Comparison of ENCODE assay signal across 11 cellular contexts in the genomic region with DNA sequence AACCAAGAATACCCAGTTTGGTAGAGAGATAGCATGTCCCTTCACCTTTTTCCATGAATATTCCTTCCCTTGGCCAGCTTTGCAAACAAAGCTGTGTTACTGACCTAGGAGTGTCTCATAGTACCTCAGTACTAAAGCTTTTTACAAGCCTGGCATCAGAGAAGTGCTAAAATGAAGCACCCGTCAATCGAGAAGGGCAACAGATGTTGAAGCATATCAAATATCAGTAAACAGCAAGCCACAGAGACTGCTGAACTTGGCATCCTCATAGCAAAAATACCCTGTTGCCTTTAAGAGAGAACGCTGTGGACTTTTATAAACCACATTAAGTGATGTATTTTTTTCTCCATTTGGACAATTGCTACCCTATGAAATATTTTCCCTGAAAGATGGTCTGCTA.
DNase-seq lines count a peak whose midpoint lies in the region; TF ChIP-seq lines count a peak whose summit lies in the region.
"Had no signal": no experiment of that assay in that cellular context is flagged by ENCODE, and none has a peak within 500 bp of the region (broad histone marks: within the 10 kb centered on the region; RNA-seq: fewer than 3 reads in every experiment).

No MANE protein-coding gene starts in this region.

- H3K36me3 ChIP-seq in GM23248 (ENCODE audit: low read depth) (no peaks in the 10 kb centered on the region), ascending aorta (no peaks in the 10 kb centered on the region)

- H3K4me2 ChIP-seq in GM23248 (ENCODE audit: unreplicated experiment) = no peak overlapping the region

- H3K27me3 Mint-ChIP-seq in nephron (ENCODE audit: low read depth) = peaks cover 5% of the 10 kb centered on the region
- H3K27me3 Mint-ChIP-seq: activated naive CD8-positive, alpha-beta T cell had no signal

- peaks cover 76% of the 10 kb centered on the region for H3K4me1 Mint-ChIP-seq in nephron

- H3K4me1 ChIP-seq in GM23248 (ENCODE audit: insufficient read depth) = 0 out of 2 replicates have a peak, but pooled peaks cover under 1% of the 10 kb centered on the region
- H3K4me1 ChIP-seq in ascending aorta = no peaks in the 10 kb centered on the region

- H3K27ac Mint-ChIP-seq in nephron = peak overlapping the region; percentile 51 to 93 (median 73)
- H3K27ac Mint-ChIP-seq: activated naive CD8-positive, alpha-beta T cell had no signal

- TF ChIP-seq CTCF in nephron (IDR thresholded peaks at IDR 0.05; ENCODE audit: unreplicated experiment in 3 of 3) = no peak
- TF ChIP-seq CTCF in ascending aorta (IDR thresholded peaks at IDR 0.05) = no peak

- no peak overlapping the region for H2AFZ ChIP-seq in GM23248

- peak; percentile 75 for DNase-seq in H4 (ENCODE audit: low spot score)
- peak; percentile 92 for DNase-seq in NCI-H2029 (lab: John Stamatoyannopoulos, UW)
- DNase-seq in NCI-H748 (lab: John Stamatoyannopoulos, UW; ENCODE audit: unreplicated experiment) = peak; percentile 90
- no peak for DNase-seq in GM23248
- DNase-seq in ascending aorta (ENCODE audit: low spot score in 2 of 2) = no peak
- DNase-seq in caudate nucleus (lab: John Stamatoyannopoulos, UW) = no peak
- no peak for DNase-seq in SK-N-DZ (ENCODE audit: low spot score)
- DNase-seq: activated CD4-positive, CD25-positive, alpha-beta regulatory T cell treated with anti-CD3 and anti-CD28 coated beads, Interleukin-2, amount 50 U/mL, for 72 hours; cerebellar nuclear complex had no signal

- in situ Hi-C loops in GM23248 (cut with MboI) = no loop called here

- H3K9me3 ChIP-seq in GM23248 (ENCODE audit: low read depth) = no peaks in the 10 kb centered on the region
- no peaks in the 10 kb centered on the region for H3K9me3 ChIP-seq in ascending aorta

- H3K27ac ChIP-seq in GM23248 = no peak overlapping the region
- H3K27ac ChIP-seq in ascending aorta = no peak overlapping the region
- no peak overlapping the region for H3K27ac ChIP-seq in caudate nucleus (ENCODE audit: low read depth, low read length)

- H3K27me3 ChIP-seq in GM23248 (replicated peaks; ENCODE audit: insufficient read depth) = no peaks in the 10 kb centered on the region
- no peaks in the 10 kb centered on the region for H3K27me3 ChIP-seq in ascending aorta

- no peaks in the 10 kb centered on the region for H3K9me2 ChIP-seq in GM23248 (ENCODE audit: insufficient read depth)

- H3K9ac ChIP-seq in GM23248 = no peak overlapping the region

- H3K36me3 Mint-ChIP-seq in nephron (ENCODE audit: low read depth) = no peaks in the 10 kb centered on the region
- H3K36me3 Mint-ChIP-seq: activated naive CD8-positive, alpha-beta T cell had no signal

- H3K9me3 Mint-ChIP-seq in nephron = no peaks in the 10 kb centered on the region

- WGBS in GM23248 (ENCODE audit: low coverage in 1 of 2, low lambda C conversion rate in 2 of 2, missing lambda C conversion rate in 2 of 2), 2 experiments = 35 to 37% methylated on average over 3 of the region's 3 CpGs

- no peaks in the 10 kb centered on the region for H4K20me1 ChIP-seq in GM23248 (ENCODE audit: insufficient read depth)

- no peaks in the 10 kb centered on the region for H3F3A ChIP-seq in GM23248 (ENCODE audit: insufficient read depth)

- H3K4me3 ChIP-seq in GM23248 (no peak overlapping the region), ascending aorta (no peak overlapping the region)

- H3K79me2 ChIP-seq in GM23248 (ENCODE audit: insufficient read depth) = no peaks in the 10 kb centered on the region

- intact Hi-C loops in ascending aorta (cut with DNase I) = no loop called here

- peak overlapping the region in 1 of 3 experiments; percentile 42 for H3K4me3 Mint-ChIP-seq in nephron
- H3K4me3 Mint-ChIP-seq: activated naive CD8-positive, alpha-beta T cell had no signal

Comparison
In these comparisons a context has a peak if more than half of its experiments do, and no peak if none do; other contexts are left out.
1. DNase-seq: peak in H4 (single experiment), NCI-H2029 (single experiment) and NCI-H748 (single experiment); none in GM23248 (single experiment), ascending aorta (0 of 2), caudate nucleus (0 of 61) and SK-N-DZ (single experiment).